ENCODE assay signal across 28 cellular contexts in the genomic region with DNA sequence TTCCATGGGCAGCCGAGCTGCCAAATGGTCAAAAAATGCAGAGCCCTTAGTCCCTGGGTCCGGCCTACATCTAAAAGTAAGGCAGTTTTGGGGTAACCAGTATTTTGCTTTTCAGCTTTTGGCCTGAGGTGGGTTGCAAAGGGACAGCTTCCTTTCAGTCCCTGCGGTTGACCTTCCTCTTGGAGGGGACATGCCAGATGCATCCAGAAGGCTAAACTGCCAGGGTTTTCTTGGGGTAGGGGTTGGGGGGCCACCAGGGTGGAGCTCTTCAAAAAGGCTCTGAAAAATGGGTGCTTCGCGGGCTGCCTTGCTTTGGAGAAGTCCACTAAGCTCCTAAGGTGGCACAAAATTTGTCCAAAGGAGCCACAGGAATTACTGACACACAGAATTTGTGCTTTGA.
"Had no signal": no experiment of that assay in that cellular context is flagged by ENCODE, and none has a peak within 500 bp of the region (broad histone marks: within the 10 kb centered on the region; RNA-seq: fewer than 3 reads in every experiment).

No MANE protein-coding gene starts in this region.

- H3K36me3 ChIP-seq: SJCRH30 had no signal

- H3K4me1 ChIP-seq: ascending aorta, SJCRH30 had no signal

- ATAC-seq: activated CD4-positive, CD25-positive, alpha-beta regulatory T cell treated with anti-CD3 and anti-CD28 coated beads, Interleukin-2, amount 50 U/mL, for 24 hours; PC-3 had no signal

- H3K9me2 ChIP-seq: SK-N-SH had no signal

- H3K4me3 Mint-ChIP-seq: activated CD4-positive, alpha-beta memory T cell treated with anti-CD3 and anti-CD28 coated beads, Interleukin-2, amount 10 ng/mL, durations not matched to agents 7 days and 5 days; activated naive CD4-positive, alpha-beta T cell treated with anti-CD3 and anti-CD28 coated beads, Interleukin-2, amount 50 U/mL, for 24 hours; activated naive CD8-positive, alpha-beta T cell treated with anti-CD3 and anti-CD28 coated beads, Interleukin-2, amount 10 ng/mL, durations not matched to agents 7 days and 5 days; activated T-cell treated with anti-CD3 and anti-CD28 coated beads, Interleukin-2, amount 50 U/mL, for 24 hours; T-helper 1 cell treated with Interleukin-12 subunit alpha and Interleukin-12 subunit beta and Interleukin-4 antibody, amounts not matched to agents 30 μg/mL and 1 μg/mL, for 36 hours; T-helper 2 cell treated with Interferon-gamma antibody and Interleukin-4, amounts not matched to agents 5 μg/mL and 100 μg/mL, for 36 hours had no signal

- DNase-seq: activated CD4-positive, alpha-beta memory T cell treated with anti-CD3 and anti-CD28 coated beads, Interleukin-2, amount 10 ng/mL, durations not matched to agents 7 days and 5 days; activated CD4-positive, alpha-beta T cell treated with anti-CD3 and anti-CD28 coated beads for 4 hours; activated CD8-positive, alpha-beta memory T cell treated with anti-CD3 and anti-CD28 coated beads for 24 hours; activated gamma-delta T cell; activated naive CD4-positive, alpha-beta T cell treated with Interleukin-2 at 50 U/mL for 16 hours; activated naive CD8-positive, alpha-beta T cell treated with anti-CD3 and anti-CD28 coated beads, Interleukin-2, amount 10 ng/mL, durations not matched to agents 7 days and 5 days; activated T-cell treated with anti-CD3 and anti-CD28 coated beads, Interleukin-2, amount 50 U/mL, for 24 hours; amygdala; cerebellar nuclear complex; Karpas-422; NCI-H1048; NCI-H1436 treated with DMSO at 0.1 percent for 48 hours; NCI-H1694 treated with DMSO at 0.1 percent for 48 hours; NCI-H2029; NCI-H345; NCI-H524 treated with DMSO at 0.1 percent for 48 hours; NCI-H748 treated with DMSO at 0.1 percent for 48 hours; NK-92 treated with Interleukin-12 subunit alpha and Interleukin-12 subunit beta, amount 100 ng/mL, for 24 hours; PC-3; SHP77; SJCRH30; SK-N-SH had no signal

- H3K27me3 ChIP-seq: ascending aorta, SJCRH30 had no signal

- H3K4me2 ChIP-seq: SK-N-SH had no signal

- H3K9me3 Mint-ChIP-seq: activated CD4-positive, alpha-beta memory T cell treated with anti-CD3 and anti-CD28 coated beads, Interleukin-2, amount 10 ng/mL, durations not matched to agents 7 days and 5 days; activated naive CD4-positive, alpha-beta T cell treated with anti-CD3 and anti-CD28 coated beads, Interleukin-2, amount 50 U/mL, for 24 hours; T-helper 1 cell treated with Interleukin-12 subunit alpha and Interleukin-12 subunit beta and Interleukin-4 antibody, amounts not matched to agents 30 μg/mL and 1 μg/mL, for 36 hours; T-helper 2 cell treated with Interferon-gamma antibody and Interleukin-4, amounts not matched to agents 5 μg/mL and 100 μg/mL, for 36 hours had no signal

- H3K4me3 ChIP-seq: ascending aorta, SJCRH30 had no signal

- H3K9me3 ChIP-seq: ascending aorta, SJCRH30, SK-N-SH had no signal

- H3K27ac Mint-ChIP-seq: activated CD4-positive, alpha-beta memory T cell treated with anti-CD3 and anti-CD28 coated beads, Interleukin-2, amount 10 ng/mL, durations not matched to agents 7 days and 5 days; activated naive CD4-positive, alpha-beta T cell treated with anti-CD3 and anti-CD28 coated beads, Interleukin-2, amount 50 U/mL, for 24 hours; activated naive CD8-positive, alpha-beta T cell treated with anti-CD3 and anti-CD28 coated beads, Interleukin-2, amount 10 ng/mL, durations not matched to agents 7 days and 5 days; activated T-cell treated with anti-CD3 and anti-CD28 coated beads, Interleukin-2, amount 50 U/mL, for 24 hours; activated T-helper 2 cell treated with anti-CD3 and anti-CD28 coated beads, Interferon-gamma antibody, Interleukin-2, Interleukin-4, amounts not matched to agents 10 μg/mL and 5 μg/mL and 100 μg/mL, durations not matched to agents 14 hours and 24 hours and 36 hours; T-helper 1 cell treated with Interleukin-12 subunit alpha and Interleukin-12 subunit beta and Interleukin-4 antibody, amounts not matched to agents 30 μg/mL and 1 μg/mL, for 36 hours; T-helper 2 cell treated with Interferon-gamma antibody and Interleukin-4, amounts not matched to agents 5 μg/mL and 100 μg/mL, for 36 hours had no signal

- H3K27ac ChIP-seq: ascending aorta, SJCRH30 had no signal

- H3K9ac ChIP-seq: SK-N-SH had no signal

- H3K4me1 Mint-ChIP-seq: activated naive CD4-positive, alpha-beta T cell treated with anti-CD3 and anti-CD28 coated beads, Interleukin-2, amount 50 U/mL, for 24 hours had no signal

- H3K27me3 Mint-ChIP-seq: activated CD4-positive, alpha-beta memory T cell treated with anti-CD3 and anti-CD28 coated beads, Interleukin-2, amount 10 ng/mL, durations not matched to agents 7 days and 5 days; activated naive CD4-positive, alpha-beta T cell treated with anti-CD3 and anti-CD28 coated beads, Interleukin-2, amount 50 U/mL, for 24 hours; activated naive CD8-positive, alpha-beta T cell treated with anti-CD3 and anti-CD28 coated beads, Interleukin-2, amount 10 ng/mL, durations not matched to agents 7 days and 5 days; activated T-cell treated with anti-CD3 and anti-CD28 coated beads, Interleukin-2, amount 50 U/mL, for 24 hours had no signal
